In genomic region chr12:123365141-123365917, GRCh38 we compare ENCODE assay signal across 1 cellular context.
A peak's percentile ranks its signal among the peaks of the same experiment; 100 is the strongest.
TF ChIP-seq lines count a peak whose summit lies in the region.

No MANE protein-coding gene starts in this region.

TF ChIP-seq in HCT116, 20 proteins besides CTCF, POLR2A, EP300 and RAD21 (continued from another document):
- TF ChIP-seq TCF7L2 (IDR thresholded peaks at IDR 0.05; ENCODE audit: borderline replicate concordance, extremely low read depth, insufficient read depth, insufficient read length) = no peak
- TF ChIP-seq JUND (IDR thresholded peaks at IDR 0.05) = peak; percentile 42; the same call in 1 of the 2 replicates
- TF ChIP-seq ZFX (IDR thresholded peaks at IDR 0.05) = peak; percentile 57; the same call in 1 of the 2 replicates
- no peak for TF ChIP-seq ZNF274 (IDR thresholded peaks at IDR 0.05; ENCODE audit: low read depth, low read length)
- peak; percentile 68 for TF ChIP-seq CBX3 (IDR thresholded peaks at IDR 0.05; ENCODE audit: low read depth)
